Comparison of ENCODE assay signal across 17 cellular contexts in the genomic region with DNA sequence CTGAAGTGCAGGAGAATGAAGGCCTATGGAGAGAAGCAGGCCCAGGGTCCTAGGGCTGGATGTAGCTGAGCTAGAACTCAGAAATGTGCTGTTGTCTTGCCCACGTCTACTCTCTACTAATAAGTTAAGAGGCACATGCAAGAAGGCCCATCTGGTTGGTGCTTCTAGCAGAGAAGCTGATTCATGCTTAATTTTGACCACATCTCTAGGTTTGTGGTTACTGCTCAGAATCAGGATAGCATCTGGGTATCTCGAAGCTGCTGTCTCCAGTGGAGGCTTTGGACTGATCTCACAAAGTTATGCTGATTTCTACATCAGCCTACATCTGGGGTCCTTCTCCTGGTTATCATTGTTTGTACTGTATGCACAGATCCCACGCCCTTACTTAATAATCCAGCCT.
DNase-seq lines count a peak whose midpoint lies in the region; ATAC-seq and TF ChIP-seq lines count a peak whose summit lies in the region.
"Had no signal": no experiment of that assay in that cellular context is flagged by ENCODE, and none has a peak within 500 bp of the region (broad histone marks: within the 10 kb centered on the region; RNA-seq: fewer than 3 reads in every experiment).

No MANE protein-coding gene starts in this region.

- no peaks in the 10 kb centered on the region for H3K36me3 Mint-ChIP-seq in activated naive CD8-positive, alpha-beta T cell treated with anti-CD3 and anti-CD28 coated beads, Interleukin-2, amount 50 U/mL, for 24 hours (ENCODE audit: low read depth)
- no peaks in the 10 kb centered on the region for H3K36me3 Mint-ChIP-seq in naive thymus-derived CD4-positive, alpha-beta T cell
- H3K36me3 Mint-ChIP-seq: stimulated activated memory B cell treated with anti-CD40 and anti-IgM and Interleukin-4, amounts not matched to agents 10 μg/mL and 1 μg/mL and 100 μg/mL, for 72 hours had no signal

- intact Hi-C loops in naive thymus-derived CD4-positive, alpha-beta T cell (cut with micrococcal nuclease): no loop called here
- intact Hi-C loops in upper lobe of right lung (cut with DNase I): no loop called here

- CTCF ChIA-PET in naive thymus-derived CD4-positive, alpha-beta T cell (lab: Charles Lee): no interaction called here

- H3K4me3 Mint-ChIP-seq in activated naive CD8-positive, alpha-beta T cell treated with anti-CD3 and anti-CD28 coated beads, Interleukin-2, amount 50 U/mL, for 24 hours: no peak overlapping the region
- no peak overlapping the region for H3K4me3 Mint-ChIP-seq in naive thymus-derived CD4-positive, alpha-beta T cell
- H3K4me3 Mint-ChIP-seq: CD4-positive, alpha-beta T cell; dendritic cell treated with granulocyte-macrophage colony-stimulating factor and Interleukin-4, amounts not matched to agents 40 ng/mL and 50 ng/mL, for 4 days; nephron progenitor cell; stimulated activated memory B cell treated with anti-CD40 and anti-IgM and Interleukin-4, amounts not matched to agents 10 μg/mL and 1 μg/mL and 100 μg/mL, for 72 hours had no signal

- H3K27ac ChIP-seq in naive thymus-derived CD4-positive, alpha-beta T cell (ENCODE audit: low read depth, low read length): no peak overlapping the region
- no peak overlapping the region for H3K27ac ChIP-seq in upper lobe of right lung
- H3K27ac ChIP-seq: lower lobe of right lung, sigmoid colon, SK-N-MC, uterus had no signal

- no peaks in the 10 kb centered on the region for H3K36me3 ChIP-seq in naive thymus-derived CD4-positive, alpha-beta T cell (ENCODE audit: control insufficient read depth in 2 of 3, insufficient read depth in 3 of 3, low read length in 3 of 3)
- H3K36me3 ChIP-seq in upper lobe of right lung: no peaks in the 10 kb centered on the region
- H3K36me3 ChIP-seq: lower lobe of right lung, sigmoid colon, uterus had no signal

- TF ChIP-seq CTCF in GM12865 (IDR thresholded peaks at IDR 0.05; ENCODE audit: insufficient read depth, low read depth, low read length, missing control alignments) (no peak), GM10266 (IDR thresholded peaks at IDR 0.05; ENCODE audit: control insufficient read depth, insufficient read depth, low read depth, missing control alignments) (no peak), upper lobe of right lung (IDR thresholded peaks at IDR 0.05) (no peak)

- H3K4me1 Mint-ChIP-seq in activated naive CD8-positive, alpha-beta T cell treated with anti-CD3 and anti-CD28 coated beads, Interleukin-2, amount 50 U/mL, for 24 hours: peaks cover 3% of the 10 kb centered on the region
- H3K4me1 Mint-ChIP-seq in naive thymus-derived CD4-positive, alpha-beta T cell: peaks cover 0 to 4% (median 0%) of the 10 kb centered on the region in 7 donors
- H3K4me1 Mint-ChIP-seq: stimulated activated memory B cell treated with anti-CD40 and anti-IgM and Interleukin-4, amounts not matched to agents 10 μg/mL and 1 μg/mL and 100 μg/mL, for 72 hours had no signal

- no peaks in the 10 kb centered on the region for H3K27me3 ChIP-seq in naive thymus-derived CD4-positive, alpha-beta T cell (ENCODE audit: control insufficient read depth in 2 of 2, insufficient read depth in 2 of 2, low read length in 2 of 2)
- H3K27me3 ChIP-seq in upper lobe of right lung: no peaks in the 10 kb centered on the region
- H3K27me3 ChIP-seq: sigmoid colon, uterus had no signal

- no peak overlapping the region for H3K27ac Mint-ChIP-seq in activated naive CD8-positive, alpha-beta T cell treated with anti-CD3 and anti-CD28 coated beads, Interleukin-2, amount 50 U/mL, for 24 hours
- no peak overlapping the region for H3K27ac Mint-ChIP-seq in naive thymus-derived CD4-positive, alpha-beta T cell
- H3K27ac Mint-ChIP-seq: CD4-positive, alpha-beta T cell; dendritic cell treated with granulocyte-macrophage colony-stimulating factor and Interleukin-4, amounts not matched to agents 40 ng/mL and 50 ng/mL, for 4 days; nephron progenitor cell; stimulated activated memory B cell treated with anti-CD40 and anti-IgM and Interleukin-4, amounts not matched to agents 10 μg/mL and 1 μg/mL and 100 μg/mL, for 72 hours had no signal

- POLR2A ChIA-PET in naive thymus-derived CD4-positive, alpha-beta T cell (lab: Charles Lee): no interaction called here

- H3K4me1 ChIP-seq in naive thymus-derived CD4-positive, alpha-beta T cell (ENCODE audit: control insufficient read depth in 2 of 2, insufficient read depth in 2 of 2, low read length in 2 of 2): no peaks in the 10 kb centered on the region
- peaks cover 4% of the 10 kb centered on the region for H3K4me1 ChIP-seq in upper lobe of right lung
- H3K4me1 ChIP-seq: lower lobe of right lung, uterus had no signal

- H3K4me3 ChIP-seq in GM12865 (ENCODE audit: low read depth, low read length) (no peak overlapping the region), upper lobe of right lung (no peak overlapping the region)
- no peak overlapping the region for H3K4me3 ChIP-seq in naive thymus-derived CD4-positive, alpha-beta T cell (ENCODE audit: low read length)
- H3K4me3 ChIP-seq: lower lobe of right lung, sigmoid colon, SK-N-MC, uterus had no signal

- DNase-seq in GM12865 (ENCODE audit: low read depth) (peak; percentile 5), LHCN-M2 (ENCODE audit: low read depth) (peak; percentile 32), GM10266 (ENCODE audit: extremely low spot score) (no peak), upper lobe of right lung (no peak)
- no peak for DNase-seq in activated naive CD8-positive, alpha-beta T cell treated with anti-CD3 and anti-CD28 coated beads, Interleukin-2, amount 50 U/mL, for 24 hours
- no peak for DNase-seq in naive thymus-derived CD4-positive, alpha-beta T cell
- DNase-seq: CD4-positive, alpha-beta T cell; GF-D8; lower lobe of right lung; nephron progenitor cell; sigmoid colon; stimulated activated CD4-positive, alpha-beta T cell treated with anti-CD3 and anti-CD28 coated beads, Interleukin-4, amount 100 ng/mL, for 4 hours; uterus had no signal

- no peaks in the 10 kb centered on the region for H3K9me3 ChIP-seq in naive thymus-derived CD4-positive, alpha-beta T cell (ENCODE audit: control insufficient read depth in 2 of 3, low read length in 3 of 3)
- no peaks in the 10 kb centered on the region for H3K9me3 ChIP-seq in upper lobe of right lung
- H3K9me3 ChIP-seq: lower lobe of right lung, sigmoid colon, uterus had no signal

- no peaks in the 10 kb centered on the region for H3K9me3 Mint-ChIP-seq in activated naive CD8-positive, alpha-beta T cell treated with anti-CD3 and anti-CD28 coated beads, Interleukin-2, amount 50 U/mL, for 24 hours
- H3K9me3 Mint-ChIP-seq in naive thymus-derived CD4-positive, alpha-beta T cell: no peaks in the 10 kb centered on the region
- H3K9me3 Mint-ChIP-seq: CD4-positive, alpha-beta T cell; dendritic cell treated with granulocyte-macrophage colony-stimulating factor and Interleukin-4, amounts not matched to agents 40 ng/mL and 50 ng/mL, for 4 days; nephron progenitor cell; stimulated activated memory B cell treated with anti-CD40 and anti-IgM and Interleukin-4, amounts not matched to agents 10 μg/mL and 1 μg/mL and 100 μg/mL, for 72 hours had no signal

- H3K27me3 Mint-ChIP-seq in activated naive CD8-positive, alpha-beta T cell treated with anti-CD3 and anti-CD28 coated beads, Interleukin-2, amount 50 U/mL, for 24 hours: peaks cover 3% of the 10 kb centered on the region
- H3K27me3 Mint-ChIP-seq in naive thymus-derived CD4-positive, alpha-beta T cell: peaks cover 0 to 6% (median 3%) of the 10 kb centered on the region in 5 donors
- H3K27me3 Mint-ChIP-seq: CD4-positive, alpha-beta T cell had no signal

- ATAC-seq in activated naive CD8-positive, alpha-beta T cell treated with anti-CD3 and anti-CD28 coated beads, Interleukin-2, amount 50 U/mL, for 24 hours: peak; percentile 84
- ATAC-seq in naive thymus-derived CD4-positive, alpha-beta T cell: peak; percentile 61
- ATAC-seq in HG02885 (IDR thresholded peaks at IDR 0.05; ENCODE audit: poor library complexity, unreplicated experiment) (no peak), upper lobe of right lung (no peak)
- ATAC-seq: lower lobe of right lung; stimulated activated memory B cell treated with anti-CD40 and anti-IgM and Interleukin-4, amounts not matched to agents 10 μg/mL and 1 μg/mL and 100 μg/mL, for 72 hours had no signal

Comparison
In these comparisons a context has a peak if more than half of its experiments do, and no peak if none do; other contexts are left out.
1. DNase-seq: peak in GM12865 (single experiment) and LHCN-M2 (single experiment); none in activated naive CD8-positive, alpha-beta T cell treated with anti-CD3 and anti-CD28 coated beads, Interleukin-2, amount 50 U/mL, for 24 hours (single experiment), naive thymus-derived CD4-positive, alpha-beta T cell (0 of 9), GM10266 (single experiment) and upper lobe of right lung (single experiment).
2. ATAC-seq: peak in activated naive CD8-positive, alpha-beta T cell treated with anti-CD3 and anti-CD28 coated beads, Interleukin-2, amount 50 U/mL, for 24 hours (single experiment) and naive thymus-derived CD4-positive, alpha-beta T cell (single experiment); none in HG02885 (single experiment) and upper lobe of right lung (single experiment).